In the genomic region with DNA sequence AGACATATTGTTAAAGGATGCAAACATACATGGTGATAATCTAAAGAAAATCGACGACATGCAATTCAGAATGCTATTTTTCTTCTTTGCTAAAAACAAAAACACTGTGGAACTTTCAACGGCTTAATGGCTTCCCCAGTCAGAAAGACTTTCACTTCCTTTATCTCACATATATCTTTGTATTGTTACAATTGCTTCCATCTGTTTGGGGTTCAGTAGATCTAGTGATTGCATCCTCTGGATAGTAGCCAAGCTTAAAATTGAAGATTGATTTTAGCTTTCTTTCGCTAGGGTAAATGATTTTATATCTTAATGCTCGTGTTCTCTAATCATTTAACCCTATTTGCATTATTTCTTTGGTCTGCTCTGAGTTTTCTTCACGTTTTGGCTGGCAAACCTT, we compare ENCODE assay signal across 12 cellular contexts.
"Had no signal": no experiment of that assay in that cellular context is flagged by ENCODE, and none has a peak within 500 bp of the region (broad histone marks: within the 10 kb centered on the region; RNA-seq: fewer than 3 reads in every experiment).

No MANE protein-coding gene starts in this region.

- DNase-seq: activated CD4-positive, alpha-beta T cell treated with anti-CD3 and anti-CD28 coated beads, Interleukin-2, amount 50 U/mL, for 1 hour; activated CD8-positive, alpha-beta memory T cell treated with anti-CD3 and anti-CD28 coated beads for 24 hours; activated naive CD4-positive, alpha-beta T cell treated with anti-CD3 and anti-CD28 coated beads, Interleukin-2, amount 10 ng/mL, durations not matched to agents 7 days and 5 days; dorsolateral prefrontal cortex; endodermal cell; mammary epithelial cell; naive B cell; pancreas; sigmoid colon; stimulated activated CD4-positive, alpha-beta T cell treated with anti-CD3 and anti-CD28 coated beads, Interleukin-1b, Interleukin-23, amount 100 ng/mL, for 48 hours had no signal

- H3K27ac ChIP-seq: cardiac muscle cell, dorsolateral prefrontal cortex, pancreas, sigmoid colon had no signal

- H3K27me3 ChIP-seq: cardiac muscle cell, pancreas, sigmoid colon had no signal

- H3K4me3 ChIP-seq: cardiac muscle cell, dorsolateral prefrontal cortex, pancreas, sigmoid colon had no signal

- H3K4me1 ChIP-seq: pancreas, sigmoid colon had no signal

- ATAC-seq: left lobe of liver, pancreas had no signal

- H3K9me3 ChIP-seq: pancreas had no signal

- H3K36me3 ChIP-seq: cardiac muscle cell, pancreas, sigmoid colon had no signal
